ENCODE assay signal across 1 cellular context in the genomic region with DNA sequence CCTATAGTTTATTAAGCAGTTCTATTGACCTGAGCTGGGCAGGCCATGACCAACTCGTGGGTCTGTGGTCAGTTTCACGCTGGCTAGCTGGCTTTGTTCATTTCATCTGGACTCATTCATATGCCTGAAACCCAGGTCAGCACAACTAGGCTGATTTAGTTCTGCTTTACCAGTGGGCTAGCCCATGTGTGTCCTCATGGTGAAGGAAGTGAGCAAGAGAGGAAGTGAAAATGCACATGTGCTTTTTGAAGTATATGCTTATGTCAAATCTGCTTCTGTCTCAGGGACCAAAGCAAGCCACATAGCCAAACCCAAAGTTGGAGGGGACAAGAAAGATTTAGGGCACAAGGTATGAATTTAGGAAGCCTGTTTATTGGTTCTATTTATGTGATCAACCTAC.
TF ChIP-seq lines count a peak whose summit lies in the region.

No MANE protein-coding gene starts in this region.

TF ChIP-seq in GM12878, 131 proteins besides CTCF, POLR2A, EP300 and RAD21 (continued from another document):
- TF ChIP-seq, protein P1, sequence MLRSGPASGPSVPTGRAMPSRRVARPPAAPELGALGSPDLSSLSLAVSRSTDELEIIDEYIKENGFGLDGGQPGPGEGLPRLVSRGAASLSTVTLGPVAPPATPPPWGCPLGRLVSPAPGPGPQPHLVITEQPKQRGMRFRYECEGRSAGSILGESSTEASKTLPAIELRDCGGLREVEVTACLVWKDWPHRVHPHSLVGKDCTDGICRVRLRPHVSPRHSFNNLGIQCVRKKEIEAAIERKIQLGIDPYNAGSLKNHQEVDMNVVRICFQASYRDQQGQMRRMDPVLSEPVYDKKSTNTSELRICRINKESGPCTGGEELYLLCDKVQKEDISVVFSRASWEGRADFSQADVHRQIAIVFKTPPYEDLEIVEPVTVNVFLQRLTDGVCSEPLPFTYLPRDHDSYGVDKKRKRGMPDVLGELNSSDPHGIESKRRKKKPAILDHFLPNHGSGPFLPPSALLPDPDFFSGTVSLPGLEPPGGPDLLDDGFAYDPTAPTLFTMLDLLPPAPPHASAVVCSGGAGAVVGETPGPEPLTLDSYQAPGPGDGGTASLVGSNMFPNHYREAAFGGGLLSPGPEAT (IDR thresholded peaks at IDR 0.05; ENCODE audit: low read depth): 0 out of 2 replicates have a peak, but pooled peaks have one; percentile 46
- TF ChIP-seq RUNX3 (IDR thresholded peaks at IDR 0.05; ENCODE audit: low read length): 0 out of 2 replicates have a peak, but pooled peaks have one; percentile 25
- TF ChIP-seq DPF2 (IDR thresholded peaks at IDR 0.05): peak; percentile 74
- TF ChIP-seq, protein P2, sequence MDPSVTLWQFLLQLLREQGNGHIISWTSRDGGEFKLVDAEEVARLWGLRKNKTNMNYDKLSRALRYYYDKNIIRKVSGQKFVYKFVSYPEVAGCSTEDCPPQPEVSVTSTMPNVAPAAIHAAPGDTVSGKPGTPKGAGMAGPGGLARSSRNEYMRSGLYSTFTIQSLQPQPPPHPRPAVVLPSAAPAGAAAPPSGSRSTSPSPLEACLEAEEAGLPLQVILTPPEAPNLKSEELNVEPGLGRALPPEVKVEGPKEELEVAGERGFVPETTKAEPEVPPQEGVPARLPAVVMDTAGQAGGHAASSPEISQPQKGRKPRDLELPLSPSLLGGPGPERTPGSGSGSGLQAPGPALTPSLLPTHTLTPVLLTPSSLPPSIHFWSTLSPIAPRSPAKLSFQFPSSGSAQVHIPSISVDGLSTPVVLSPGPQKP (IDR thresholded peaks at IDR 0.05; ENCODE audit: low read depth, low read length): no peak
- no peak for TF ChIP-seq MYC (IDR thresholded peaks at IDR 0.05; ENCODE audit: insufficient read depth, insufficient read length, insufficient replicate concordance, low read length, severe bottlenecking)
- no peak for TF ChIP-seq MEF2B (IDR thresholded peaks at IDR 0.05; ENCODE audit: partially characterized antibody, poor library complexity, severe bottlenecking)
- TF ChIP-seq BRCA1 (IDR thresholded peaks at IDR 0.05; ENCODE audit: low read depth, low read length): no peak
- TF ChIP-seq CREM (IDR thresholded peaks at IDR 0.05; ENCODE audit: low read depth): no peak
- no peak for TF ChIP-seq FOXK2 (IDR thresholded peaks at IDR 0.05)
- no peak for TF ChIP-seq HDAC2 (IDR thresholded peaks at IDR 0.05)
- TF ChIP-seq, protein P3, sequence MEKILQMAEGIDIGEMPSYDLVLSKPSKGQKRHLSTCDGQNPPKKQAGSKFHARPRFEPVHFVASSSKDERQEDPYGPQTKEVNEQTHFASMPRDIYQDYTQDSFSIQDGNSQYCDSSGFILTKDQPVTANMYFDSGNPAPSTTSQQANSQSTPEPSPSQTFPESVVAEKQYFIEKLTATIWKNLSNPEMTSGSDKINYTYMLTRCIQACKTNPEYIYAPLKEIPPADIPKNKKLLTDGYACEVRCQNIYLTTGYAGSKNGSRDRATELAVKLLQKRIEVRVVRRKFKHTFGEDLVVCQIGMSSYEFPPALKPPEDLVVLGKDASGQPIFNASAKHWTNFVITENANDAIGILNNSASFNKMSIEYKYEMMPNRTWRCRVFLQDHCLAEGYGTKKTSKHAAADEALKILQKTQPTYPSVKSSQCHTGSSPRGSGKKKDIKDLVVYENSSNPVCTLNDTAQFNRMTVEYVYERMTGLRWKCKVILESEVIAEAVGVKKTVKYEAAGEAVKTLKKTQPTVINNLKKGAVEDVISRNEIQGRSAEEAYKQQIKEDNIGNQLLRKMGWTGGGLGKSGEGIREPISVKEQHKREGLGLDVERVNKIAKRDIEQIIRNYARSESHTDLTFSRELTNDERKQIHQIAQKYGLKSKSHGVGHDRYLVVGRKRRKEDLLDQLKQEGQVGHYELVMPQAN (conservative IDR thresholded peaks at IDR 0.05): 0 out of 2 replicates have a peak, but pooled peaks have one; percentile 36
- no peak for TF ChIP-seq HDAC6 (IDR thresholded peaks at IDR 0.05; ENCODE audit: unreplicated experiment)
- TF ChIP-seq, protein P4, sequence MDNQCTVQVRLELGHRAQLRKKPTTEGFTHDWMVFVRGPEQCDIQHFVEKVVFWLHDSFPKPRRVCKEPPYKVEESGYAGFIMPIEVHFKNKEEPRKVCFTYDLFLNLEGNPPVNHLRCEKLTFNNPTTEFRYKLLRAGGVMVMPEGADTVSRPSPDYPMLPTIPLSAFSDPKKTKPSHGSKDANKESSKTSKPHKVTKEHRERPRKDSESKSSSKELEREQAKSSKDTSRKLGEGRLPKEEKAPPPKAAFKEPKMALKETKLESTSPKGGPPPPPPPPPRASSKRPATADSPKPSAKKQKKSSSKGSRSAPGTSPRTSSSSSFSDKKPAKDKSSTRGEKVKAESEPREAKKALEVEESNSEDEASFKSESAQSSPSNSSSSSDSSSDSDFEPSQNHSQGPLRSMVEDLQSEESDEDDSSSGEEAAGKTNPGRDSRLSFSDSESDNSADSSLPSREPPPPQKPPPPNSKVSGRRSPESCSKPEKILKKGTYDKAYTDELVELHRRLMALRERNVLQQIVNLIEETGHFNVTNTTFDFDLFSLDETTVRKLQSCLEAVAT (IDR thresholded peaks at IDR 0.05): peak; percentile 77; the same call in 1 of the 2 replicates
- TF ChIP-seq, protein P5, sequence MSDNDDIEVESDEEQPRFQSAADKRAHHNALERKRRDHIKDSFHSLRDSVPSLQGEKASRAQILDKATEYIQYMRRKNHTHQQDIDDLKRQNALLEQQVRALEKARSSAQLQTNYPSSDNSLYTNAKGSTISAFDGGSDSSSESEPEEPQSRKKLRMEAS (IDR thresholded peaks at IDR 0.05; ENCODE audit: low read depth, low read length): peak; percentile 81; the same call in 1 of the 2 replicates
